ENCODE assay signal across 23 cellular contexts in genomic region chr1:214392246-214392645, GRCh38.
"Had no signal": no experiment of that assay in that cellular context is flagged by ENCODE, and none has a peak within 500 bp of the region (broad histone marks: within the 10 kb centered on the region; RNA-seq: fewer than 3 reads in every experiment).

No MANE protein-coding gene starts in this region.

- H3K9me3 Mint-ChIP-seq: activated T-cell treated with anti-CD3 and anti-CD28 coated beads, Interleukin-2, amount 50 U/mL, for 24 hours; activated T-helper 17 cell treated with anti-CD3 and anti-CD28 coated beads, Interleukin-2, amount 50 U/mL, for 72 hours; endodermal cell; immature natural killer cell; stimulated activated naive B cell treated with anti-CD40 and anti-IgM and Interleukin-4, amounts not matched to agents 10 μg/mL and 1 μg/mL and 100 μg/mL, for 72 hours had no signal

- H3K4me3 Mint-ChIP-seq: activated naive CD8-positive, alpha-beta T cell; activated T-cell treated with anti-CD3 and anti-CD28 coated beads, Interleukin-2, amount 50 U/mL, for 24 hours; activated T-helper 17 cell treated with anti-CD3 and anti-CD28 coated beads, Interleukin-2, amount 50 U/mL, for 72 hours; endodermal cell; immature natural killer cell; naive thymus-derived CD4-positive, alpha-beta T cell; stimulated activated naive B cell treated with anti-CD40 and anti-IgM and Interleukin-4, amounts not matched to agents 10 μg/mL and 1 μg/mL and 100 μg/mL, for 72 hours had no signal

- ATAC-seq: activated T-helper 17 cell treated with anti-CD3 and anti-CD28 coated beads, Interleukin-2, amount 50 U/mL, for 72 hours; foreskin keratinocyte; left lung; naive thymus-derived CD4-positive, alpha-beta T cell; stimulated activated naive B cell treated with anti-CD40 and anti-IgM and Interleukin-4, amounts not matched to agents 10 μg/mL and 1 μg/mL and 100 μg/mL, for 72 hours had no signal

- DNase-seq: activated CD4-positive, alpha-beta T cell treated with anti-CD3 and anti-CD28 coated beads, Interleukin-2, amount 50 U/mL, for 4 hours; activated CD8-positive, alpha-beta memory T cell treated with anti-CD3 and anti-CD28 coated beads for 24 hours; activated CD8-positive, alpha-beta memory T cell treated with anti-CD3 and anti-CD28 coated beads, Interleukin-2, amount 50 U/mL, for 4 hours; activated T-cell treated with anti-CD3 and anti-CD28 coated beads, Interleukin-2, amount 50 U/mL, for 24 hours; amniotic stem cell; cerebellar nuclear complex; cortex of kidney; endodermal cell; esophagus squamous epithelium; foreskin keratinocyte; immature natural killer cell; kidney glomerular epithelial cell; left lung; naive thymus-derived CD4-positive, alpha-beta T cell; stimulated activated CD4-positive, alpha-beta T cell treated with anti-CD3 and anti-CD28 coated beads, Interleukin-2, amount 100 ng/mL, for 48 hours; stimulated activated CD8-positive, alpha-beta memory T cell treated with anti-CD3 and anti-CD28 coated beads, Interleukin-4, amount 100 ng/mL, for 48 hours; stimulated activated naive B cell treated with anti-CD40 and anti-IgM and Interleukin-4, amounts not matched to agents 10 μg/mL and 1 μg/mL and 100 μg/mL, for 72 hours; T-helper 9 cell; transverse colon; uterus had no signal

- H3K36me3 Mint-ChIP-seq: activated naive CD8-positive, alpha-beta T cell; immature natural killer cell; stimulated activated naive B cell treated with anti-CD40 and anti-IgM and Interleukin-4, amounts not matched to agents 10 μg/mL and 1 μg/mL and 100 μg/mL, for 72 hours had no signal

- H3K27me3 Mint-ChIP-seq: activated naive CD8-positive, alpha-beta T cell; naive thymus-derived CD4-positive, alpha-beta T cell; progenitor cell of endocrine pancreas; stimulated activated naive B cell treated with anti-CD40 and anti-IgM and Interleukin-4, amounts not matched to agents 10 μg/mL and 1 μg/mL and 100 μg/mL, for 72 hours had no signal

- H3K27ac Mint-ChIP-seq: activated naive CD8-positive, alpha-beta T cell; activated T-cell treated with anti-CD3 and anti-CD28 coated beads, Interleukin-2, amount 50 U/mL, for 24 hours; activated T-helper 17 cell treated with anti-CD3 and anti-CD28 coated beads, Interleukin-2, amount 50 U/mL, for 72 hours; endodermal cell; immature natural killer cell; naive thymus-derived CD4-positive, alpha-beta T cell; progenitor cell of endocrine pancreas; stimulated activated naive B cell treated with anti-CD40 and anti-IgM and Interleukin-4, amounts not matched to agents 10 μg/mL and 1 μg/mL and 100 μg/mL, for 72 hours had no signal

- H3K4me1 Mint-ChIP-seq: activated T-helper 17 cell treated with anti-CD3 and anti-CD28 coated beads, Interleukin-2, amount 50 U/mL, for 72 hours; stimulated activated naive B cell treated with anti-CD40 and anti-IgM and Interleukin-4, amounts not matched to agents 10 μg/mL and 1 μg/mL and 100 μg/mL, for 72 hours had no signal
